9 cellular contexts compared by ENCODE assay signal in genomic region chr10:99548041-99548530, GRCh38. TPM values are rescaled to one million over a fixed set of nuclear protein-coding genes. Genes with fewer than 3 reads are reported as not detected.
DNase-seq lines count a peak whose midpoint lies in the region; ATAC-seq and TF ChIP-seq lines count a peak whose summit lies in the region.
"Had no signal": no experiment of that assay in that cellular context is flagged by ENCODE, and none has a peak within 500 bp of the region (broad histone marks: within the 10 kb centered on the region; RNA-seq: fewer than 3 reads in every experiment).

No MANE protein-coding gene starts in this region.

- 36 to 57% (median 37%) methylated on average over 2 of the region's 2 CpGs for WGBS in ovary, 3 donors

- H3K27ac Mint-ChIP-seq in activated T-cell treated with anti-CD3 and anti-CD28 coated beads, Interleukin-2, amount 50 U/mL, for 72 hours = no peak overlapping the region
- H3K27ac Mint-ChIP-seq in endothelial cell (ENCODE audit: unreplicated experiment) = no peak overlapping the region
- H3K27ac Mint-ChIP-seq in stimulated activated naive CD8-positive, alpha-beta T cell treated with anti-CD3 and anti-CD28 coated beads, Interleukin-15, amount 100 ng/mL, for 72 hours = no peak overlapping the region
- H3K27ac Mint-ChIP-seq: natural killer cell had no signal

- H4K20me1 ChIP-seq in Loucy (ENCODE audit: insufficient read depth, low read length, poor library complexity, severe bottlenecking) = no peaks in the 10 kb centered on the region

- H3K4me3 Mint-ChIP-seq in activated T-cell treated with anti-CD3 and anti-CD28 coated beads, Interleukin-2, amount 50 U/mL, for 72 hours = no peak overlapping the region
- H3K4me3 Mint-ChIP-seq in endothelial cell (ENCODE audit: unreplicated experiment) = no peak overlapping the region
- no peak overlapping the region for H3K4me3 Mint-ChIP-seq in stimulated activated naive CD8-positive, alpha-beta T cell treated with anti-CD3 and anti-CD28 coated beads, Interleukin-15, amount 100 ng/mL, for 72 hours
- H3K4me3 Mint-ChIP-seq: natural killer cell had no signal

- no peaks in the 10 kb centered on the region for H3K4me1 Mint-ChIP-seq in activated T-cell treated with anti-CD3 and anti-CD28 coated beads, Interleukin-2, amount 50 U/mL, for 72 hours (ENCODE audit: low read depth)
- peaks cover 11% of the 10 kb centered on the region for H3K4me1 Mint-ChIP-seq in endothelial cell (ENCODE audit: unreplicated experiment)
- no peaks in the 10 kb centered on the region for H3K4me1 Mint-ChIP-seq in stimulated activated naive CD8-positive, alpha-beta T cell treated with anti-CD3 and anti-CD28 coated beads, Interleukin-15, amount 100 ng/mL, for 72 hours
- H3K4me1 Mint-ChIP-seq: natural killer cell had no signal

- intact Hi-C loops in ovary (cut with DNase I) = no loop called here
- intact Hi-C loops in cardiac septum (cut with DNase I) = no loop called here

- no peaks in the 10 kb centered on the region for H3K27me3 ChIP-seq in Loucy (ENCODE audit: insufficient read depth, low read length, poor library complexity, severe bottlenecking)
- no peaks in the 10 kb centered on the region for H3K27me3 ChIP-seq in ovary

- H3K9me3 ChIP-seq in Loucy (ENCODE audit: insufficient read depth, low read depth, low read length) (no peaks in the 10 kb centered on the region), ovary (no peaks in the 10 kb centered on the region)

- H3K4me1 ChIP-seq in Loucy (ENCODE audit: insufficient read depth, low read length, poor library complexity, severe bottlenecking) (no peaks in the 10 kb centered on the region), ovary (ENCODE audit: insufficient read depth) (no peaks in the 10 kb centered on the region)

- no peaks in the 10 kb centered on the region for H3K9me2 ChIP-seq in Loucy (replicated peaks; ENCODE audit: low read depth, low read length)

- no peaks in the 10 kb centered on the region for H3K79me2 ChIP-seq in Loucy (ENCODE audit: insufficient read depth, low read length)

- no peaks in the 10 kb centered on the region for H3F3A ChIP-seq in Loucy (ENCODE audit: low read depth)

- H3K27me3 Mint-ChIP-seq in activated T-cell treated with anti-CD3 and anti-CD28 coated beads, Interleukin-2, amount 50 U/mL, for 72 hours (ENCODE audit: low read depth) = peaks cover 77% of the 10 kb centered on the region
- peaks cover 13% of the 10 kb centered on the region for H3K27me3 Mint-ChIP-seq in endothelial cell (ENCODE audit: unreplicated experiment)
- H3K27me3 Mint-ChIP-seq in stimulated activated naive CD8-positive, alpha-beta T cell treated with anti-CD3 and anti-CD28 coated beads, Interleukin-15, amount 100 ng/mL, for 72 hours = peaks cover 82% of the 10 kb centered on the region

- peak; percentile 62 to 66 for ATAC-seq in activated T-cell treated with anti-CD3 and anti-CD28 coated beads, Interleukin-2, amount 50 U/mL, for 72 hours (replicated peaks in 1 of 2)
- peak; percentile 87 for ATAC-seq in stimulated activated naive CD8-positive, alpha-beta T cell treated with anti-CD3 and anti-CD28 coated beads, Interleukin-15, amount 100 ng/mL, for 72 hours

- H3K9me3 Mint-ChIP-seq in activated T-cell treated with anti-CD3 and anti-CD28 coated beads, Interleukin-2, amount 50 U/mL, for 72 hours = no peaks in the 10 kb centered on the region
- H3K9me3 Mint-ChIP-seq in endothelial cell (ENCODE audit: unreplicated experiment) = no peaks in the 10 kb centered on the region
- no peaks in the 10 kb centered on the region for H3K9me3 Mint-ChIP-seq in stimulated activated naive CD8-positive, alpha-beta T cell treated with anti-CD3 and anti-CD28 coated beads, Interleukin-15, amount 100 ng/mL, for 72 hours
- H3K9me3 Mint-ChIP-seq: natural killer cell had no signal

- H3K4me2 ChIP-seq in Loucy (ENCODE audit: low read depth, low read length, poor library complexity, severe bottlenecking) = no peak overlapping the region

- TF ChIP-seq EP300 in ovary (IDR thresholded peaks at IDR 0.05) = no peak

- H3K9ac ChIP-seq in Loucy (ENCODE audit: low read depth, low read length, poor library complexity, severe bottlenecking) = no peak overlapping the region

- no peak overlapping the region for H2AFZ ChIP-seq in Loucy (ENCODE audit: low read length)

- H3K36me3 ChIP-seq in Loucy (ENCODE audit: insufficient read depth, low read length) (no peaks in the 10 kb centered on the region), ovary (no peaks in the 10 kb centered on the region)

- H3K36me3 Mint-ChIP-seq in activated T-cell treated with anti-CD3 and anti-CD28 coated beads, Interleukin-2, amount 50 U/mL, for 72 hours (ENCODE audit: insufficient read depth in 2 of 2) = no peaks in the 10 kb centered on the region
- no peaks in the 10 kb centered on the region for H3K36me3 Mint-ChIP-seq in endothelial cell (ENCODE audit: low read depth, unreplicated experiment)
- H3K36me3 Mint-ChIP-seq: natural killer cell had no signal

- peak; percentile 70 for TF ChIP-seq CTCF in Loucy (conservative IDR thresholded peaks at IDR 0.05; ENCODE audit: low read length)
- no peak for TF ChIP-seq CTCF in endothelial cell (IDR thresholded peaks at IDR 0.05; ENCODE audit: unreplicated experiment)
- TF ChIP-seq CTCF in ovary (IDR thresholded peaks at IDR 0.05) = no peak

- no peak for DNase-seq in activated T-cell treated with anti-CD3 and anti-CD28 coated beads, Interleukin-2, amount 50 U/mL, for 72 hours
- no peak for DNase-seq in activated T-cell treated with anti-CD3 and anti-CD28 coated beads for 4 hours
- DNase-seq in endothelial cell (ENCODE audit: low spot score) = peak; percentile 31
- no peak for DNase-seq in stimulated activated naive CD8-positive, alpha-beta T cell treated with anti-CD3 and anti-CD28 coated beads, Interleukin-15, amount 100 ng/mL, for 72 hours
- DNase-seq in ovary = no peak
- no peak for DNase-seq in amniotic stem cell (lab: John Stamatoyannopoulos, UW)
- no peak for DNase-seq in cardiac septum (ENCODE audit: low spot score)
- DNase-seq: natural killer cell had no signal

- no peak for TF ChIP-seq POLR2A in ovary (IDR thresholded peaks at IDR 0.05)

- H3K27ac ChIP-seq in ovary = no peak overlapping the region

- H3K4me3 ChIP-seq in Loucy (ENCODE audit: low read length, poor library complexity, severe bottlenecking) (no peak overlapping the region), ovary (no peak overlapping the region)

RNA-seq across cellular contexts. Expression of gene NKX2-3, which starts 15.3 kb away (rescaled TPM):
- total RNA-seq in activated T-cell treated with anti-CD3 and anti-CD28 coated beads, Interleukin-2, amount 50 U/mL, for 72 hours = not detected
- total RNA-seq in endothelial cell (ENCODE audit: unreplicated experiment) (0.82 TPM), ovary (under 1 TPM in 1 of 7 donors, not detected in 6; 0.18 TPM), cardiac septum (not detected)
- under 1 TPM; 0.07 to 0.12 TPM for polyA plus RNA-seq in ovary
- total RNA-seq: natural killer cell had no signal
